2 cellular contexts compared by ENCODE assay signal in the genomic region with DNA sequence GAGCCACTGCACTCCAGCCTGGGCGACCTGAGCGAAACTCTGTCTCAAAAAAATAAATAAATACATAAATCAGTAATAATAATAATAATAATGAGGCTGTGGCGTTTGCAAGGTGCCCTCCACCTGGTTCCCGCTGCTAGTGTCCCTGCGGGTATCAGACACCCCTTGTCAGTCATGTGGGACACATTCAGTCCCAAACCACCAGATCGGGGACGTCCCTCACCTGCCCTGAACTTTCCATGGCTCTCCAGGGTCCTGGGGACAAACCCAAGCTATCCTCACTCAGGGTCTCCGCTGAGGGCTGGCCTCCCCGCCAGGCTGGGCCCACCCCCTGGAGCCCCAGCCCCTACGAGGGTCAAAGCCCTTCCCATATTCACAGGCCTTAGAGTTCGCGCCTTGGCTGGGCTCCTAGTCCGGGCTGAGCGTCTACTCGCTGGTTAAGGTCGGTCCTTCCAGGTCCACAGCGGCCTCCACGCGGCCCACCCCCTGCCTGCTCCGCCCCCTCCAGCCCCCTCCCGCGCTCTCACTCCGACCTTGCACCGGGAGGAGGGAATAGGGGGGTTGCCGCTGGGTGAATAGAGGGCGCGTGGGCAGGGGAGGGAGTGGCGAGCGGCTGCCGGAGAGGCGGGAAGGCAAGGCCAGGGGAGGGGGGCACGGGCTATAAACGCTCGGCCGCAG.
TF ChIP-seq lines count a peak whose summit lies in the region.

No MANE protein-coding gene starts in this region.

TF ChIP-seq in SK-N-SH, 30 proteins besides CTCF, POLR2A, EP300 and RAD21 (continued from another document):
- TF ChIP-seq, protein P1, sequence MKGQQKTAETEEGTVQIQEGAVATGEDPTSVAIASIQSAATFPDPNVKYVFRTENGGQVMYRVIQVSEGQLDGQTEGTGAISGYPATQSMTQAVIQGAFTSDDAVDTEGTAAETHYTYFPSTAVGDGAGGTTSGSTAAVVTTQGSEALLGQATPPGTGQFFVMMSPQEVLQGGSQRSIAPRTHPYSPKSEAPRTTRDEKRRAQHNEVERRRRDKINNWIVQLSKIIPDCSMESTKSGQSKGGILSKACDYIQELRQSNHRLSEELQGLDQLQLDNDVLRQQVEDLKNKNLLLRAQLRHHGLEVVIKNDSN (IDR thresholded peaks at IDR 0.05; ENCODE audit: borderline replicate concordance, low read depth): no peak
- TF ChIP-seq FOSL2 (IDR thresholded peaks at IDR 0.05; ENCODE audit: borderline replicate concordance, low read depth) (no peak), CHD2 (IDR thresholded peaks at IDR 0.05; ENCODE audit: low read length, partially characterized antibody) (no peak)
- TF ChIP-seq, protein P2, sequence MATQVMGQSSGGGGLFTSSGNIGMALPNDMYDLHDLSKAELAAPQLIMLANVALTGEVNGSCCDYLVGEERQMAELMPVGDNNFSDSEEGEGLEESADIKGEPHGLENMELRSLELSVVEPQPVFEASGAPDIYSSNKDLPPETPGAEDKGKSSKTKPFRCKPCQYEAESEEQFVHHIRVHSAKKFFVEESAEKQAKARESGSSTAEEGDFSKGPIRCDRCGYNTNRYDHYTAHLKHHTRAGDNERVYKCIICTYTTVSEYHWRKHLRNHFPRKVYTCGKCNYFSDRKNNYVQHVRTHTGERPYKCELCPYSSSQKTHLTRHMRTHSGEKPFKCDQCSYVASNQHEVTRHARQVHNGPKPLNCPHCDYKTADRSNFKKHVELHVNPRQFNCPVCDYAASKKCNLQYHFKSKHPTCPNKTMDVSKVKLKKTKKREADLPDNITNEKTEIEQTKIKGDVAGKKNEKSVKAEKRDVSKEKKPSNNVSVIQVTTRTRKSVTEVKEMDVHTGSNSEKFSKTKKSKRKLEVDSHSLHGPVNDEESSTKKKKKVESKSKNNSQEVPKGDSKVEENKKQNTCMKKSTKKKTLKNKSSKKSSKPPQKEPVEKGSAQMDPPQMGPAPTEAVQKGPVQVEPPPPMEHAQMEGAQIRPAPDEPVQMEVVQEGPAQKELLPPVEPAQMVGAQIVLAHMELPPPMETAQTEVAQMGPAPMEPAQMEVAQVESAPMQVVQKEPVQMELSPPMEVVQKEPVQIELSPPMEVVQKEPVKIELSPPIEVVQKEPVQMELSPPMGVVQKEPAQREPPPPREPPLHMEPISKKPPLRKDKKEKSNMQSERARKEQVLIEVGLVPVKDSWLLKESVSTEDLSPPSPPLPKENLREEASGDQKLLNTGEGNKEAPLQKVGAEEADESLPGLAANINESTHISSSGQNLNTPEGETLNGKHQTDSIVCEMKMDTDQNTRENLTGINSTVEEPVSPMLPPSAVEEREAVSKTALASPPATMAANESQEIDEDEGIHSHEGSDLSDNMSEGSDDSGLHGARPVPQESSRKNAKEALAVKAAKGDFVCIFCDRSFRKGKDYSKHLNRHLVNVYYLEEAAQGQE (IDR thresholded peaks at IDR 0.05; ENCODE audit: low read depth, low read length): no peak

TF ChIP-seq in SK-N-SH treated with all-trans-retinoic acid at 6 μM for 48 hours, 23 proteins besides CTCF, POLR2A, EP300 and RAD21 (continued from another document):
- TF ChIP-seq, protein P3, sequence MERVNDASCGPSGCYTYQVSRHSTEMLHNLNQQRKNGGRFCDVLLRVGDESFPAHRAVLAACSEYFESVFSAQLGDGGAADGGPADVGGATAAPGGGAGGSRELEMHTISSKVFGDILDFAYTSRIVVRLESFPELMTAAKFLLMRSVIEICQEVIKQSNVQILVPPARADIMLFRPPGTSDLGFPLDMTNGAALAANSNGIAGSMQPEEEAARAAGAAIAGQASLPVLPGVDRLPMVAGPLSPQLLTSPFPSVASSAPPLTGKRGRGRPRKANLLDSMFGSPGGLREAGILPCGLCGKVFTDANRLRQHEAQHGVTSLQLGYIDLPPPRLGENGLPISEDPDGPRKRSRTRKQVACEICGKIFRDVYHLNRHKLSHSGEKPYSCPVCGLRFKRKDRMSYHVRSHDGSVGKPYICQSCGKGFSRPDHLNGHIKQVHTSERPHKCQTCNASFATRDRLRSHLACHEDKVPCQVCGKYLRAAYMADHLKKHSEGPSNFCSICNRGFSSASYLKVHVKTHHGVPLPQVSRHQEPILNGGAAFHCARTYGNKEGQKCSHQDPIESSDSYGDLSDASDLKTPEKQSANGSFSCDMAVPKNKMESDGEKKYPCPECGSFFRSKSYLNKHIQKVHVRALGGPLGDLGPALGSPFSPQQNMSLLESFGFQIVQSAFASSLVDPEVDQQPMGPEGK (CRISPR knock-in tag; IDR thresholded peaks at IDR 0.05; ENCODE audit: borderline replicate concordance): no peak
- no peak for TF ChIP-seq ZNF70 (CRISPR knock-in tag; IDR thresholded peaks at IDR 0.05)
- no peak for TF ChIP-seq SNAI2 (CRISPR knock-in tag; IDR thresholded peaks at IDR 0.05)
- TF ChIP-seq, protein P4, sequence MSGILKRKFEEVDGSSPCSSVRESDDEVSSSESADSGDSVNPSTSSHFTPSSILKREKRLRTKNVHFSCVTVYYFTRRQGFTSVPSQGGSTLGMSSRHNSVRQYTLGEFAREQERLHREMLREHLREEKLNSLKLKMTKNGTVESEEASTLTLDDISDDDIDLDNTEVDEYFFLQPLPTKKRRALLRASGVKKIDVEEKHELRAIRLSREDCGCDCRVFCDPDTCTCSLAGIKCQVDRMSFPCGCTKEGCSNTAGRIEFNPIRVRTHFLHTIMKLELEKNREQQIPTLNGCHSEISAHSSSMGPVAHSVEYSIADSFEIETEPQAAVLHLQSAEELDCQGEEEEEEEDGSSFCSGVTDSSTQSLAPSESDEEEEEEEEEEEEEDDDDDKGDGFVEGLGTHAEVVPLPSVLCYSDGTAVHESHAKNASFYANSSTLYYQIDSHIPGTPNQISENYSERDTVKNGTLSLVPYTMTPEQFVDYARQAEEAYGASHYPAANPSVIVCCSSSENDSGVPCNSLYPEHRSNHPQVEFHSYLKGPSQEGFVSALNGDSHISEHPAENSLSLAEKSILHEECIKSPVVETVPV (CRISPR knock-in tag; IDR thresholded peaks at IDR 0.05): no peak
- TF ChIP-seq BACH2 (CRISPR knock-in tag; IDR thresholded peaks at IDR 0.05; ENCODE audit: borderline replicate concordance): no peak
- TF ChIP-seq ARNTL (CRISPR knock-in tag; IDR thresholded peaks at IDR 0.05; ENCODE audit: borderline replicate concordance, low read depth): no peak
- no peak for TF ChIP-seq TOX (CRISPR knock-in tag; IDR thresholded peaks at IDR 0.05; ENCODE audit: borderline replicate concordance)
- no peak for TF ChIP-seq ZNF8 (CRISPR knock-in tag; IDR thresholded peaks at IDR 0.05)
- no peak for TF ChIP-seq ZFP30 (CRISPR knock-in tag; IDR thresholded peaks at IDR 0.05)
- no peak for TF ChIP-seq TCF4 (CRISPR knock-in tag; IDR thresholded peaks at IDR 0.05; ENCODE audit: borderline replicate concordance)
- TF ChIP-seq, protein P5, sequence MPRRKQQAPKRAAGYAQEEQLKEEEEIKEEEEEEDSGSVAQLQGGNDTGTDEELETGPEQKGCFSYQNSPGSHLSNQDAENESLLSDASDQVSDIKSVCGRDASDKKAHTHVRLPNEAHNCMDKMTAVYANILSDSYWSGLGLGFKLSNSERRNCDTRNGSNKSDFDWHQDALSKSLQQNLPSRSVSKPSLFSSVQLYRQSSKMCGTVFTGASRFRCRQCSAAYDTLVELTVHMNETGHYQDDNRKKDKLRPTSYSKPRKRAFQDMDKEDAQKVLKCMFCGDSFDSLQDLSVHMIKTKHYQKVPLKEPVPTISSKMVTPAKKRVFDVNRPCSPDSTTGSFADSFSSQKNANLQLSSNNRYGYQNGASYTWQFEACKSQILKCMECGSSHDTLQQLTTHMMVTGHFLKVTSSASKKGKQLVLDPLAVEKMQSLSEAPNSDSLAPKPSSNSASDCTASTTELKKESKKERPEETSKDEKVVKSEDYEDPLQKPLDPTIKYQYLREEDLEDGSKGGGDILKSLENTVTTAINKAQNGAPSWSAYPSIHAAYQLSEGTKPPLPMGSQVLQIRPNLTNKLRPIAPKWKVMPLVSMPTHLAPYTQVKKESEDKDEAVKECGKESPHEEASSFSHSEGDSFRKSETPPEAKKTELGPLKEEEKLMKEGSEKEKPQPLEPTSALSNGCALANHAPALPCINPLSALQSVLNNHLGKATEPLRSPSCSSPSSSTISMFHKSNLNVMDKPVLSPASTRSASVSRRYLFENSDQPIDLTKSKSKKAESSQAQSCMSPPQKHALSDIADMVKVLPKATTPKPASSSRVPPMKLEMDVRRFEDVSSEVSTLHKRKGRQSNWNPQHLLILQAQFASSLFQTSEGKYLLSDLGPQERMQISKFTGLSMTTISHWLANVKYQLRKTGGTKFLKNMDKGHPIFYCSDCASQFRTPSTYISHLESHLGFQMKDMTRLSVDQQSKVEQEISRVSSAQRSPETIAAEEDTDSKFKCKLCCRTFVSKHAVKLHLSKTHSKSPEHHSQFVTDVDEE (CRISPR knock-in tag; IDR thresholded peaks at IDR 0.05): no peak
- no peak for TF ChIP-seq ISL1 (CRISPR knock-in tag; IDR thresholded peaks at IDR 0.05)
- no peak for TF ChIP-seq OSR1 (CRISPR knock-in tag; IDR thresholded peaks at IDR 0.05)
- no peak for TF ChIP-seq ZFP3 (CRISPR knock-in tag; IDR thresholded peaks at IDR 0.05)
- TF ChIP-seq RARB (CRISPR knock-in tag; IDR thresholded peaks at IDR 0.05): no peak
